In the genomic region with DNA sequence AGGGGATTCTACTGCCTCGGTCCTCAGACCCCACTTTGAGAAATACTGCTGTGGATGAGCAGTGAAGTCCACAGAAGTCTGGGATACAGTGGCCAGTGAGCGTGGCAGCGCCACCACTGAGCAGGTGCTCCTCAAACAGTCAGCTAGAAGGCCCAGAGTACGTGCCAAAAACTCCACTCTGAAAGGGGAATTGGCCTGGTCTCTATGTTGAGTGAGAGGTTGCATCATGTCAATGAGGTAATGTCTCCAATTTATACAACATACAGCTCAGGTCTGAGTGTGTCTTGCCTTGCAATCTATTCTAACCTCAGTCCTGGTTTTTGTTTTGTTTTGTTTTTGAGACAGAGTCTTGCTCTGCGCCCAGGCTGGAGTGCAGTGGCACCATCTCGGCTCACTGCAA, we compare ENCODE assay signal across 1 cellular context.
TF ChIP-seq lines count a peak whose summit lies in the region.

No MANE protein-coding gene starts in this region.

TF ChIP-seq in HEK293, 187 proteins besides CTCF, POLR2A, EP300 and RAD21 (continued from another document):
- 0 out of 2 replicates have a peak, but pooled peaks have one; percentile 17 for TF ChIP-seq ZFP69B (tag by site-specific recombination; IDR thresholded peaks at IDR 0.05)
- TF ChIP-seq ZIC2 (tag by site-specific recombination; IDR thresholded peaks at IDR 0.05) = no peak
- TF ChIP-seq ZNF658 (tag by site-specific recombination; IDR thresholded peaks at IDR 0.05) = no peak
- TF ChIP-seq, protein P1, sequence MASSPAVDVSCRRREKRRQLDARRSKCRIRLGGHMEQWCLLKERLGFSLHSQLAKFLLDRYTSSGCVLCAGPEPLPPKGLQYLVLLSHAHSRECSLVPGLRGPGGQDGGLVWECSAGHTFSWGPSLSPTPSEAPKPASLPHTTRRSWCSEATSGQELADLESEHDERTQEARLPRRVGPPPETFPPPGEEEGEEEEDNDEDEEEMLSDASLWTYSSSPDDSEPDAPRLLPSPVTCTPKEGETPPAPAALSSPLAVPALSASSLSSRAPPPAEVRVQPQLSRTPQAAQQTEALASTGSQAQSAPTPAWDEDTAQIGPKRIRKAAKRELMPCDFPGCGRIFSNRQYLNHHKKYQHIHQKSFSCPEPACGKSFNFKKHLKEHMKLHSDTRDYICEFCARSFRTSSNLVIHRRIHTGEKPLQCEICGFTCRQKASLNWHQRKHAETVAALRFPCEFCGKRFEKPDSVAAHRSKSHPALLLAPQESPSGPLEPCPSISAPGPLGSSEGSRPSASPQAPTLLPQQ (tag by site-specific recombination; IDR thresholded peaks at IDR 0.05) = peak; percentile 54; the same call in 1 of the 2 replicates
- TF ChIP-seq ZNF707 (tag by site-specific recombination; IDR thresholded peaks at IDR 0.05) = no peak
- TF ChIP-seq, protein P2, sequence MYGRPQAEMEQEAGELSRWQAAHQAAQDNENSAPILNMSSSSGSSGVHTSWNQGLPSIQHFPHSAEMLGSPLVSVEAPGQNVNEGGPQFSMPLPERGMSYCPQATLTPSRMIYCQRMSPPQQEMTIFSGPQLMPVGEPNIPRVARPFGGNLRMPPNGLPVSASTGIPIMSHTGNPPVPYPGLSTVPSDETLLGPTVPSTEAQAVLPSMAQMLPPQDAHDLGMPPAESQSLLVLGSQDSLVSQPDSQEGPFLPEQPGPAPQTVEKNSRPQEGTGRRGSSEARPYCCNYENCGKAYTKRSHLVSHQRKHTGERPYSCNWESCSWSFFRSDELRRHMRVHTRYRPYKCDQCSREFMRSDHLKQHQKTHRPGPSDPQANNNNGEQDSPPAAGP (tag by site-specific recombination; IDR thresholded peaks at IDR 0.05) = no peak
- TF ChIP-seq, protein P3, sequence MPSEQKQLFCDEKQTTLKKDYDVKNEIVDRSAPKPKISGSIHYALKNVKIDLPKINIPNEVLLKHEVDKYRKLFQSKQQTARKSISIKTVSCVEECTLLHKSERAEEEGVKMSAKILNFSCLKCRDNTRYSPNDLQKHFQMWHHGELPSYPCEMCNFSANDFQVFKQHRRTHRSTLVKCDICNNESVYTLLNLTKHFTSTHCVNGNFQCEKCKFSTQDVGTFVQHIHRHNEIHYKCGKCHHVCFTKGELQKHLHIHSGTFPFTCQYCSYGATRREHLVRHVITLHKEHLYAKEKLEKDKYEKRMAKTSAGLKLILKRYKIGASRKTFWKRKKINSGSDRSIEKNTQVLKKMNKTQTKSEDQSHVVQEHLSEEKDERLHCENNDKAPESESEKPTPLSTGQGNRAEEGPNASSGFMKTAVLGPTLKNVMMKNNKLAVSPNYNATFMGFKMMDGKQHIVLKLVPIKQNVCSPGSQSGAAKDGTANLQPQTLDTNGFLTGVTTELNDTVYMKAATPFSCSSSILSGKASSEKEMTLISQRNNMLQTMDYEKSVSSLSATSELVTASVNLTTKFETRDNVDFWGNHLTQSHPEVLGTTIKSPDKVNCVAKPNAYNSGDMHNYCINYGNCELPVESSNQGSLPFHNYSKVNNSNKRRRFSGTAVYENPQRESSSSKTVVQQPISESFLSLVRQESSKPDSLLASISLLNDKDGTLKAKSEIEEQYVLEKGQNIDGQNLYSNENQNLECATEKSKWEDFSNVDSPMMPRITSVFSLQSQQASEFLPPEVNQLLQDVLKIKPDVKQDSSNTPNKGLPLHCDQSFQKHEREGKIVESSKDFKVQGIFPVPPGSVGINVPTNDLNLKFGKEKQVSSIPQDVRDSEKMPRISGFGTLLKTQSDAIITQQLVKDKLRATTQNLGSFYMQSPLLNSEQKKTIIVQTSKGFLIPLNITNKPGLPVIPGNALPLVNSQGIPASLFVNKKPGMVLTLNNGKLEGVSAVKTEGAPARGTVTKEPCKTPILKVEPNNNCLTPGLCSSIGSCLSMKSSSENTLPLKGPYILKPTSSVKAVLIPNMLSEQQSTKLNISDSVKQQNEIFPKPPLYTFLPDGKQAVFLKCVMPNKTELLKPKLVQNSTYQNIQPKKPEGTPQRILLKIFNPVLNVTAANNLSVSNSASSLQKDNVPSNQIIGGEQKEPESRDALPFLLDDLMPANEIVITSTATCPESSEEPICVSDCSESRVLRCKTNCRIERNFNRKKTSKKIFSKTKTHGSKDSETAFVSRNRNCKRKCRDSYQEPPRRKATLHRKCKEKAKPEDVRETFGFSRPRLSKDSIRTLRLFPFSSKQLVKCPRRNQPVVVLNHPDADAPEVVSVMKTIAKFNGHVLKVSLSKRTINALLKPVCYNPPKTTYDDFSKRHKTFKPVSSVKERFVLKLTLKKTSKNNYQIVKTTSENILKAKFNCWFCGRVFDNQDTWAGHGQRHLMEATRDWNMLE (tag by site-specific recombination; conservative IDR thresholded peaks at IDR 0.05; ENCODE audit: low read depth) = peak; percentile 75
- TF ChIP-seq, protein P4, sequence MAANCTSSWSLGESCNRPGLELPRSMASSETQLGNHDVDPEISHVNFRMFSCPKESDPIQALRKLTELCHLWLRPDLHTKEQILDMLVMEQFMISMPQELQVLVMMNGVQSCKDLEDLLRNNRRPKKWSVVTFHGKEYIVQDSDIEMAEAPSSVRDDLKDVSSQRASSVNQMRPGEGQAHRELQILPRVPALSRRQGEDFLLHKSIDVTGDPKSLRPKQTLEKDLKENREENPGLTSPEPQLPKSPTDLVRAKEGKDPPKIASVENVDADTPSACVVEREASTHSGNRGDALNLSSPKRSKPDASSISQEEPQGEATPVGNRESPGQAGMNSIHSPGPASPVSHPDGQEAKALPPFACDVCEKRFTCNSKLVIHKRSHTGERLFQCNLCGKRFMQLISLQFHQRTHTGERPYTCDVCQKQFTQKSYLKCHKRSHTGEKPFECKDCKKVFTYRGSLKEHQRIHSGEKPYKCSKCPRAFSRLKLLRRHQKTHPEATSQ (tag by site-specific recombination; IDR thresholded peaks at IDR 0.05) = no peak
- peak; percentile 72 for TF ChIP-seq ZNF660 (tag by site-specific recombination; IDR thresholded peaks at IDR 0.05)
- no peak for TF ChIP-seq SALL2 (tag by site-specific recombination; IDR thresholded peaks at IDR 0.05; ENCODE audit: borderline replicate concordance)
- no peak for TF ChIP-seq ZNF776 (tag by site-specific recombination; IDR thresholded peaks at IDR 0.05; ENCODE audit: borderline replicate concordance)
- TF ChIP-seq, protein P5, sequence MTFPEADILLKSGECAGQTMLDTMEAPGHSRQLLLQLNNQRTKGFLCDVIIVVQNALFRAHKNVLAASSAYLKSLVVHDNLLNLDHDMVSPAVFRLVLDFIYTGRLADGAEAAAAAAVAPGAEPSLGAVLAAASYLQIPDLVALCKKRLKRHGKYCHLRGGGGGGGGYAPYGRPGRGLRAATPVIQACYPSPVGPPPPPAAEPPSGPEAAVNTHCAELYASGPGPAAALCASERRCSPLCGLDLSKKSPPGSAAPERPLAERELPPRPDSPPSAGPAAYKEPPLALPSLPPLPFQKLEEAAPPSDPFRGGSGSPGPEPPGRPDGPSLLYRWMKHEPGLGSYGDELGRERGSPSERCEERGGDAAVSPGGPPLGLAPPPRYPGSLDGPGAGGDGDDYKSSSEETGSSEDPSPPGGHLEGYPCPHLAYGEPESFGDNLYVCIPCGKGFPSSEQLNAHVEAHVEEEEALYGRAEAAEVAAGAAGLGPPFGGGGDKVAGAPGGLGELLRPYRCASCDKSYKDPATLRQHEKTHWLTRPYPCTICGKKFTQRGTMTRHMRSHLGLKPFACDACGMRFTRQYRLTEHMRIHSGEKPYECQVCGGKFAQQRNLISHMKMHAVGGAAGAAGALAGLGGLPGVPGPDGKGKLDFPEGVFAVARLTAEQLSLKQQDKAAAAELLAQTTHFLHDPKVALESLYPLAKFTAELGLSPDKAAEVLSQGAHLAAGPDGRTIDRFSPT (tag by site-specific recombination; IDR thresholded peaks at IDR 0.05) = no peak
- TF ChIP-seq IKZF3 (tag by site-specific recombination; IDR thresholded peaks at IDR 0.05) = no peak
- TF ChIP-seq GLI2 (tag by site-specific recombination; IDR thresholded peaks at IDR 0.05; ENCODE audit: borderline replicate concordance, low read depth) = no peak
- 0 out of 2 replicates have a peak, but pooled peaks have one; percentile 17 for TF ChIP-seq ZBTB17 (tag by site-specific recombination; IDR thresholded peaks at IDR 0.05)
- TF ChIP-seq, protein P6, sequence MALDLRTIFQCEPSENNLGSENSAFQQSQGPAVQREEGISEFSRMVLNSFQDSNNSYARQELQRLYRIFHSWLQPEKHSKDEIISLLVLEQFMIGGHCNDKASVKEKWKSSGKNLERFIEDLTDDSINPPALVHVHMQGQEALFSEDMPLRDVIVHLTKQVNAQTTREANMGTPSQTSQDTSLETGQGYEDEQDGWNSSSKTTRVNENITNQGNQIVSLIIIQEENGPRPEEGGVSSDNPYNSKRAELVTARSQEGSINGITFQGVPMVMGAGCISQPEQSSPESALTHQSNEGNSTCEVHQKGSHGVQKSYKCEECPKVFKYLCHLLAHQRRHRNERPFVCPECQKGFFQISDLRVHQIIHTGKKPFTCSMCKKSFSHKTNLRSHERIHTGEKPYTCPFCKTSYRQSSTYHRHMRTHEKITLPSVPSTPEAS (tag by site-specific recombination; IDR thresholded peaks at IDR 0.05) = no peak
- no peak for TF ChIP-seq MYNN (tag by site-specific recombination; IDR thresholded peaks at IDR 0.05; ENCODE audit: borderline replicate concordance)
- TF ChIP-seq, protein P7, sequence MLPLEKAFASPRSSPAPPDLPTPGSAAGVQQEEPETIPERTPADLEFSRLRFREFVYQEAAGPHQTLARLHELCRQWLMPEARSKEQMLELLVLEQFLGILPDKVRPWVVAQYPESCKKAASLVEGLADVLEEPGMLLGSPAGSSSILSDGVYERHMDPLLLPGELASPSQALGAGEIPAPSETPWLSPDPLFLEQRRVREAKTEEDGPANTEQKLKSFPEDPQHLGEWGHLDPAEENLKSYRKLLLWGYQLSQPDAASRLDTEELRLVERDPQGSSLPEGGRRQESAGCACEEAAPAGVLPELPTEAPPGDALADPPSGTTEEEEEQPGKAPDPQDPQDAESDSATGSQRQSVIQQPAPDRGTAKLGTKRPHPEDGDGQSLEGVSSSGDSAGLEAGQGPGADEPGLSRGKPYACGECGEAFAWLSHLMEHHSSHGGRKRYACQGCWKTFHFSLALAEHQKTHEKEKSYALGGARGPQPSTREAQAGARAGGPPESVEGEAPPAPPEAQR (tag by site-specific recombination; IDR thresholded peaks at IDR 0.05) = no peak
- TF ChIP-seq ZBTB21 (tag by site-specific recombination; IDR thresholded peaks at IDR 0.05) = peak; percentile 33; the same call in 1 of the 2 replicates
- no peak for TF ChIP-seq ZSCAN16 (tag by site-specific recombination; IDR thresholded peaks at IDR 0.05)
- TF ChIP-seq ZBTB20 (tag by site-specific recombination; IDR thresholded peaks at IDR 0.05) = peak; percentile 73
- TF ChIP-seq ZNF214 (tag by site-specific recombination; IDR thresholded peaks at IDR 0.05; ENCODE audit: borderline replicate concordance) = no peak
- TF ChIP-seq, protein P8, sequence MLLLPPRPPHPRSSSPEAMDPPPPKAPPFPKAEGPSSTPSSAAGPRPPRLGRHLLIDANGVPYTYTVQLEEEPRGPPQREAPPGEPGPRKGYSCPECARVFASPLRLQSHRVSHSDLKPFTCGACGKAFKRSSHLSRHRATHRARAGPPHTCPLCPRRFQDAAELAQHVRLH (tag by site-specific recombination; IDR thresholded peaks at IDR 0.05) = no peak
- TF ChIP-seq HOXD13 (CRISPR knock-in tag; IDR thresholded peaks at IDR 0.05; ENCODE audit: borderline replicate concordance) = no peak
- no peak for TF ChIP-seq PRDM1 (tag by site-specific recombination; IDR thresholded peaks at IDR 0.05)
- no peak for TF ChIP-seq KLF7 (tag by site-specific recombination; IDR thresholded peaks at IDR 0.05; ENCODE audit: borderline replicate concordance)
- TF ChIP-seq, protein P9, sequence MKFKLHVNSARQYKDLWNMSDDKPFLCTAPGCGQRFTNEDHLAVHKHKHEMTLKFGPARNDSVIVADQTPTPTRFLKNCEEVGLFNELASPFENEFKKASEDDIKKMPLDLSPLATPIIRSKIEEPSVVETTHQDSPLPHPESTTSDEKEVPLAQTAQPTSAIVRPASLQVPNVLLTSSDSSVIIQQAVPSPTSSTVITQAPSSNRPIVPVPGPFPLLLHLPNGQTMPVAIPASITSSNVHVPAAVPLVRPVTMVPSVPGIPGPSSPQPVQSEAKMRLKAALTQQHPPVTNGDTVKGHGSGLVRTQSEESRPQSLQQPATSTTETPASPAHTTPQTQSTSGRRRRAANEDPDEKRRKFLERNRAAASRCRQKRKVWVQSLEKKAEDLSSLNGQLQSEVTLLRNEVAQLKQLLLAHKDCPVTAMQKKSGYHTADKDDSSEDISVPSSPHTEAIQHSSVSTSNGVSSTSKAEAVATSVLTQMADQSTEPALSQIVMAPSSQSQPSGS (tag by site-specific recombination; IDR thresholded peaks at IDR 0.05; ENCODE audit: low read depth) = peak; percentile 69
- TF ChIP-seq ZNF184 (tag by site-specific recombination; IDR thresholded peaks at IDR 0.05) = no peak
- no peak for TF ChIP-seq ZNF416 (tag by site-specific recombination; IDR thresholded peaks at IDR 0.05)
